ENCODE assay signal across 16 cellular contexts in genomic region chr4:153676984-153677383, GRCh38. TPM values are rescaled to one million over a fixed set of nuclear protein-coding genes. Genes with fewer than 3 reads are reported as not detected.
DNase-seq lines count a peak whose midpoint lies in the region; ATAC-seq, FAIRE-seq and TF ChIP-seq lines count a peak whose summit lies in the region.
"Had no signal": no experiment of that assay in that cellular context is flagged by ENCODE, and none has a peak within 500 bp of the region (broad histone marks: within the 10 kb centered on the region; RNA-seq: fewer than 3 reads in every experiment).

No MANE protein-coding gene starts in this region.

- in situ Hi-C loops in IMR-90 (cut with MboI; ENCODE audit: low sequenced_read_pairs): no loop called here

- no peaks in the 10 kb centered on the region for H3K4me1 Mint-ChIP-seq in activated T-helper 2 cell treated with anti-CD3 and anti-CD28 coated beads, Interferon-gamma antibody, Interleukin-2, Interleukin-4, amounts not matched to agents 10 μg/mL and 5 μg/mL and 100 μg/mL, durations not matched to agents 14 hours and 24 hours and 36 hours (ENCODE audit: low read depth)

- ATAC-seq in IMR-90 (ENCODE audit: low read depth): peak; percentile 79
- ATAC-seq in left lung: peak; percentile 86
- ATAC-seq: GM12878 had no signal

- H3K36me3 ChIP-seq in IMR-90 (ENCODE audit: control insufficient read depth, insufficient read depth, low read length): no peaks in the 10 kb centered on the region
- H3K36me3 ChIP-seq in bronchial epithelial cell (ENCODE audit: control insufficient read depth, insufficient read depth, low read length): no peaks in the 10 kb centered on the region
- no peaks in the 10 kb centered on the region for H3K36me3 ChIP-seq in left lung

- no peak overlapping the region for H4K91ac ChIP-seq in IMR-90 (ENCODE audit: insufficient read depth, low read depth, low read length)

- no peak overlapping the region for H2BK120ac ChIP-seq in IMR-90 (ENCODE audit: low read depth, low read length)

- no peaks in the 10 kb centered on the region for H4K20me1 ChIP-seq in IMR-90 (ENCODE audit: insufficient read depth, low read length)

- H3K79me1 ChIP-seq in IMR-90 (ENCODE audit: low read depth in 1 of 2, low read length in 2 of 2): no peaks in the 10 kb centered on the region

- DNase-seq in AG09309 (ENCODE audit: low read depth) (peak; percentile 29), IMR-90 (peak; percentile 63), bronchial epithelial cell (ENCODE audit: low read depth) (peak; percentile 97), left lung (no peak), substantia nigra (lab: John Stamatoyannopoulos, UW) (no peak), GDM1 (lab: John Stamatoyannopoulos, UW) (no peak)
- no peak for DNase-seq in stimulated activated CD4-positive, alpha-beta T cell treated with anti-CD3 and anti-CD28 coated beads, Interleukin-1b, Interleukin-23, amount 100 ng/mL, for 48 hours
- DNase-seq in activated T-helper 2 cell treated with anti-CD3 and anti-CD28 coated beads, Interferon-gamma antibody, Interleukin-2, Interleukin-4, amounts not matched to agents 10 μg/mL and 5 μg/mL and 100 μg/mL, durations not matched to agents 14 hours and 24 hours and 36 hours (ENCODE audit: low spot score): no peak
- DNase-seq: activated CD4-positive, alpha-beta T cell treated with anti-CD3 and anti-CD28 coated beads, Interleukin-2, amount 50 U/mL, for 1 hour; activated naive CD4-positive, alpha-beta T cell treated with Interleukin-2 at 50 U/mL for 16 hours; CD4-positive, alpha-beta T cell; effector memory CD4-positive, alpha-beta T cell; NCI-H187; NCI-H82; stimulated activated CD4-positive, alpha-beta T cell treated with anti-CD3 and anti-CD28 coated beads, Interleukin-4, amount 100 ng/mL, for 1 hour had no signal

- no peak overlapping the region for H2BK15ac ChIP-seq in IMR-90 (ENCODE audit: low read depth, low read length)

- peaks cover 2% of the 10 kb centered on the region; the same call in 1 of the 2 replicates for H3K4me1 ChIP-seq in IMR-90 (ENCODE audit: control insufficient read depth, insufficient read depth, low read length)
- peaks cover 0 to 30% of the 10 kb centered on the region in 2 donors for H3K4me1 ChIP-seq in left lung

- H2BK20ac ChIP-seq in IMR-90 (ENCODE audit: low read depth, low read length): no peak overlapping the region

- peaks cover 19% of the 10 kb centered on the region for H3K9me3 Mint-ChIP-seq in activated T-helper 2 cell treated with anti-CD3 and anti-CD28 coated beads, Interferon-gamma antibody, Interleukin-2, Interleukin-4, amounts not matched to agents 10 μg/mL and 5 μg/mL and 100 μg/mL, durations not matched to agents 14 hours and 24 hours and 36 hours

- no peak for TF ChIP-seq RAD21 in IMR-90 (IDR thresholded peaks at IDR 0.05; ENCODE audit: low read length)

- no peak overlapping the region for H3K4me2 ChIP-seq in IMR-90 (ENCODE audit: low read depth, low read length)

- H2AK9ac ChIP-seq in IMR-90 (replicated peaks; ENCODE audit: low read depth, low read length, poor library complexity): no peak overlapping the region

- no peak overlapping the region for H2AK5ac ChIP-seq in IMR-90 (ENCODE audit: low read depth, low read length)

- H3K27me3 Mint-ChIP-seq in activated T-helper 2 cell treated with anti-CD3 and anti-CD28 coated beads, Interferon-gamma antibody, Interleukin-2, Interleukin-4, amounts not matched to agents 10 μg/mL and 5 μg/mL and 100 μg/mL, durations not matched to agents 14 hours and 24 hours and 36 hours (ENCODE audit: low read depth): peaks cover 29% of the 10 kb centered on the region

- no peaks in the 10 kb centered on the region for H3K9me1 ChIP-seq in IMR-90 (ENCODE audit: insufficient read depth, low read length)

- no peak overlapping the region for H4K8ac ChIP-seq in IMR-90 (ENCODE audit: low read depth in 2 of 2, low read length in 2 of 2)

- peaks cover 5% of the 10 kb centered on the region; the same call in 1 of the 2 replicates for H3K27me3 ChIP-seq in IMR-90 (ENCODE audit: control insufficient read depth, insufficient read depth, low read length)
- no peaks in the 10 kb centered on the region for H3K27me3 ChIP-seq in bronchial epithelial cell (ENCODE audit: control insufficient read depth, insufficient read depth, low read length)
- no peaks in the 10 kb centered on the region for H3K27me3 ChIP-seq in left lung

- FAIRE-seq in bronchial epithelial cell (lab: Jason Lieb, UNC): no peak
- FAIRE-seq: GM12878 had no signal

- H4K5ac ChIP-seq in IMR-90 (ENCODE audit: low read depth, low read length): no peak overlapping the region

- peaks cover 4% of the 10 kb centered on the region for H3K36me3 Mint-ChIP-seq in activated T-helper 2 cell treated with anti-CD3 and anti-CD28 coated beads, Interferon-gamma antibody, Interleukin-2, Interleukin-4, amounts not matched to agents 10 μg/mL and 5 μg/mL and 100 μg/mL, durations not matched to agents 14 hours and 24 hours and 36 hours (ENCODE audit: low read depth)

- no peak overlapping the region for H3K18ac ChIP-seq in IMR-90 (ENCODE audit: low read depth, low read length)

- H3K4me3 ChIP-seq in AG09309 (ENCODE audit: control insufficient read depth, low read depth, low read length) (no peak overlapping the region), IMR-90 (ENCODE audit: insufficient read depth, low read depth, low read length) (no peak overlapping the region), bronchial epithelial cell (ENCODE audit: low read depth, low read length) (no peak overlapping the region), left lung (no peak overlapping the region)
- H3K4me3 ChIP-seq: GM12878 had no signal

- CTCF ChIA-PET in IMR-90 (lab: Yijun Ruan, JAX): no interaction called here

- H3K14ac ChIP-seq in IMR-90 (replicated peaks; ENCODE audit: low read depth, low read length): no peak overlapping the region

- no peak overlapping the region for H3K27ac Mint-ChIP-seq in activated T-helper 2 cell treated with anti-CD3 and anti-CD28 coated beads, Interferon-gamma antibody, Interleukin-2, Interleukin-4, amounts not matched to agents 10 μg/mL and 5 μg/mL and 100 μg/mL, durations not matched to agents 14 hours and 24 hours and 36 hours
- H3K27ac Mint-ChIP-seq: CD4-positive, alpha-beta T cell had no signal

- H2AFZ ChIP-seq in IMR-90 (replicated peaks; ENCODE audit: low read length, poor library complexity): no peak overlapping the region

- H3K4ac ChIP-seq in IMR-90 (ENCODE audit: low read depth, low read length): no peak overlapping the region

- no peak overlapping the region for H3K4me3 Mint-ChIP-seq in activated T-helper 2 cell treated with anti-CD3 and anti-CD28 coated beads, Interferon-gamma antibody, Interleukin-2, Interleukin-4, amounts not matched to agents 10 μg/mL and 5 μg/mL and 100 μg/mL, durations not matched to agents 14 hours and 24 hours and 36 hours (ENCODE audit: low read depth)
- H3K4me3 Mint-ChIP-seq: CD4-positive, alpha-beta T cell had no signal

- H3K27ac ChIP-seq in IMR-90 (ENCODE audit: insufficient read depth, low read length): no peak overlapping the region
- H3K27ac ChIP-seq in left lung: peak overlapping the region in 1 of 2 donors; percentile 14
- H3K27ac ChIP-seq in substantia nigra (ENCODE audit: low read depth, low read length, poor library complexity, severe bottlenecking): no peak overlapping the region

- intact Hi-C loops in IMR-90 (cut with micrococcal nuclease): no loop called here
- intact Hi-C loops in left lung (cut with DNase I): no loop called here
- intact Hi-C loops in activated T-helper 2 cell treated with anti-CD3 and anti-CD28 coated beads, Interferon-gamma antibody, Interleukin-2, Interleukin-4, amounts not matched to agents 10 μg/mL and 5 μg/mL and 100 μg/mL, durations not matched to agents 14 hours and 24 hours and 36 hours (cut with micrococcal nuclease): no loop called here

- no TSS peak for BruUV-seq in IMR-90 (replicated peaks; lab: Mats Ljungman, UMichigan)

- no peak overlapping the region for H3K9ac ChIP-seq in IMR-90 (ENCODE audit: low read depth, low read length)

- H3K23ac ChIP-seq in IMR-90 (ENCODE audit: low read depth, low read length): no peak overlapping the region

- H3K9me3 ChIP-seq in IMR-90 (ENCODE audit: control insufficient read depth, insufficient read depth, low read length) (no peaks in the 10 kb centered on the region), left lung (peaks cover 0 to 10% of the 10 kb centered on the region in 2 donors)

- TF ChIP-seq CTCF in AG09309 (IDR thresholded peaks at IDR 0.05; ENCODE audit: control insufficient read depth, insufficient read depth, low read depth, low read length, missing control alignments): no peak
- TF ChIP-seq CTCF in IMR-90 (conservative IDR thresholded peaks at IDR 0.05; ENCODE audit: low read depth, low read length): no peak
- no peak for TF ChIP-seq CTCF in bronchial epithelial cell (IDR thresholded peaks at IDR 0.05; ENCODE audit: insufficient read depth, low read length, severe bottlenecking)
- no peak for TF ChIP-seq CTCF in left lung (IDR thresholded peaks at IDR 0.05)

- no peak for TF ChIP-seq POLR2A in IMR-90 (IDR thresholded peaks at IDR 0.05; ENCODE audit: low read depth, low read length)

- no peak overlapping the region for H3K56ac ChIP-seq in IMR-90 (ENCODE audit: extremely low read depth, insufficient read depth, low read length)

- WGBS in IMR-90 (ENCODE audit: extremely low coverage in 2 of 2, insufficient read length in 1 of 2), 2 experiments: no CpG with 5 or more reads among the region's 1 CpG

- dilution Hi-C loops in IMR-90 (cut with HindIII; ENCODE audit: low sequenced_read_pairs, unreplicated experiment): no loop called here

- H2BK5ac ChIP-seq in IMR-90 (ENCODE audit: low read depth, low read length, poor library complexity, severe bottlenecking): no peak overlapping the region

- POLR2A ChIA-PET in IMR-90 (lab: Charles Lee; ENCODE audit: unreplicated experiment): no interaction called here

TF ChIP-seq in IMR-90, 13 proteins besides CTCF, POLR2A, EP300 and RAD21:
- TF ChIP-seq FOS (IDR thresholded peaks at IDR 0.05; ENCODE audit: low read depth, low read length): peak; percentile 12; the same call in 1 of the 2 replicates
- no peak for TF ChIP-seq SMC3 (IDR thresholded peaks at IDR 0.05; ENCODE audit: low read depth, low read length)
TF ChIP-seq in IMR-90: peak in this region for 1.

RNA-seq across cellular contexts. Expression of gene TLR2, which starts 7.1 kb away (rescaled TPM):
- under 0.01 TPM in 2 replicates for total RNA-seq in IMR-90 (2012; rRNA removed)
- 0.03 TPM in 1 of 2 replicates, not detected in the other for polyA plus RNA-seq in IMR-90 (2012; rRNA removed)
- 0.01 TPM in 1 of 2 replicates, not detected in the other for polyA plus RNA-seq in IMR-90 (2012; cell fraction: cytosol; rRNA removed)
- polyA plus RNA-seq in IMR-90 (2012; cell fraction: nucleus; rRNA removed; ENCODE audit: low replicate concordance): 0.03 and 0.09 TPM in 2 replicates
- total RNA-seq in bronchial epithelial cell: 1.3 and 2.6 TPM in 2 replicates
- 100 to 1,000 TPM in 1 of 2 donors, 10 to 100 TPM in 1; 77.7 to 170 TPM for total RNA-seq in left lung
- total RNA-seq in activated T-helper 2 cell treated with anti-CD3 and anti-CD28 coated beads, Interferon-gamma antibody, Interleukin-2, Interleukin-4, amounts not matched to agents 10 μg/mL and 5 μg/mL and 100 μg/mL, durations not matched to agents 14 hours and 24 hours and 36 hours: 0.25 and 1.1 TPM in 2 replicates

Comparison
In these comparisons a context has a peak if more than half of its experiments do, and no peak if none do; other contexts are left out.
1. DNase-seq: peak in AG09309 (single experiment), IMR-90 (single experiment) and bronchial epithelial cell (single experiment); none in left lung (0 of 2), substantia nigra (0 of 49), stimulated activated CD4-positive, alpha-beta T cell treated with anti-CD3 and anti-CD28 coated beads, Interleukin-1b, Interleukin-23, amount 100 ng/mL, for 48 hours (single experiment), GDM1 (single experiment) and activated T-helper 2 cell treated with anti-CD3 and anti-CD28 coated beads, Interferon-gamma antibody, Interleukin-2, Interleukin-4, amounts not matched to agents 10 μg/mL and 5 μg/mL and 100 μg/mL, durations not matched to agents 14 hours and 24 hours and 36 hours (single experiment).
2. RNA of gene TLR2, which starts 7.1 kb away (total RNA-seq): 77.7 to 170 TPM in left lung; 1.3 to 2.6 TPM in bronchial epithelial cell, 0.25 to 1.1 TPM in activated T-helper 2 cell treated with anti-CD3 and anti-CD28 coated beads, Interferon-gamma antibody, Interleukin-2, Interleukin-4, amounts not matched to agents 10 μg/mL and 5 μg/mL and 100 μg/mL, durations not matched to agents 14 hours and 24 hours and 36 hours and under 0.01 TPM in IMR-90; every median in the first group is over 10 times any median in the second.